ENCODE assay signal across 20 cellular contexts in genomic region chr1:208527197-208527596, GRCh38.
"Had no signal": no experiment of that assay in that cellular context is flagged by ENCODE, and none has a peak within 500 bp of the region (broad histone marks: within the 10 kb centered on the region; RNA-seq: fewer than 3 reads in every experiment).

No MANE protein-coding gene starts in this region.

- DNase-seq: activated CD4-positive, alpha-beta T cell treated with anti-CD3 and anti-CD28 coated beads for 4 hours; activated CD4-positive, alpha-beta T cell treated with anti-CD3 and anti-CD28 coated beads, Interleukin-2, amount 50 U/mL, for 48 hours; activated CD8-positive, alpha-beta memory T cell treated with anti-CD3 and anti-CD28 coated beads for 24 hours; activated gamma-delta T cell treated with Interleukin-2 at 50 U/mL for 16 hours; activated naive CD4-positive, alpha-beta T cell treated with anti-CD3 and anti-CD28 coated beads, Interleukin-2, amount 50 U/mL, for 16 hours; activated T-cell treated with anti-CD3 and anti-CD28 coated beads, Interleukin-2, amount 50 U/mL, for 1 hour; amniotic stem cell; foreskin melanocyte; left ventricle myocardium superior; mammary epithelial cell; naive thymus-derived CD4-positive, alpha-beta T cell; occipital lobe; right cardiac atrium; stimulated activated CD4-positive, alpha-beta T cell treated with anti-CD3 and anti-CD28 coated beads, Interleukin-15, amount 100 ng/mL, for 24 hours; stimulated activated CD4-positive, alpha-beta T cell treated with anti-CD3 and anti-CD28 coated beads, Interleukin-2, amount 100 ng/mL, for 24 hours; stimulated activated naive B cell treated with anti-CD40 and anti-IgM and Interleukin-4, amounts not matched to agents 10 μg/mL and 1 μg/mL and 100 μg/mL, for 72 hours; stomach; T-helper 9 cell; thyroid gland; upper lobe of right lung had no signal

- ATAC-seq: naive thymus-derived CD4-positive, alpha-beta T cell; right cardiac atrium; stimulated activated naive B cell treated with anti-CD40 and anti-IgM and Interleukin-4, amounts not matched to agents 10 μg/mL and 1 μg/mL and 100 μg/mL, for 72 hours had no signal
